24 cellular contexts compared by ENCODE assay signal in genomic region chr1:7592120-7592798, GRCh38.
"Had no signal": no experiment of that assay in that cellular context is flagged by ENCODE, and none has a peak within 500 bp of the region (broad histone marks: within the 10 kb centered on the region; RNA-seq: fewer than 3 reads in every experiment).

No MANE protein-coding gene starts in this region.

- ATAC-seq: activated CD8-positive, alpha-beta memory T cell treated with anti-CD3 and anti-CD28 coated beads, Interleukin-2, amount 10 ng/mL, durations not matched to agents 7 days and 5 days; activated CD8-positive, alpha-beta T cell treated with anti-CD3 and anti-CD28 coated beads, Interleukin-2, amount 10 ng/mL, durations not matched to agents 7 days and 5 days; effector memory CD8-positive, alpha-beta T cell; gastrocnemius medialis; left cardiac atrium had no signal

- H3K36me3 Mint-ChIP-seq: activated CD8-positive, alpha-beta memory T cell treated with anti-CD3 and anti-CD28 coated beads, Interleukin-2, amount 10 ng/mL, durations not matched to agents 7 days and 5 days; activated naive CD8-positive, alpha-beta T cell; mesothelial cell of epicardium; naive B cell; neural progenitor cell; type B pancreatic cell had no signal

- H3K27ac ChIP-seq: brain microvascular endothelial cell, gastrocnemius medialis, neural progenitor cell, prostate gland, testis, vagina had no signal

- H3K4me3 Mint-ChIP-seq: activated CD8-positive, alpha-beta memory T cell treated with anti-CD3 and anti-CD28 coated beads, Interleukin-2, amount 10 ng/mL, durations not matched to agents 7 days and 5 days; activated CD8-positive, alpha-beta T cell treated with anti-CD3 and anti-CD28 coated beads, Interleukin-2, amount 10 ng/mL, durations not matched to agents 7 days and 5 days; activated naive CD8-positive, alpha-beta T cell; effector memory CD8-positive, alpha-beta T cell; mesothelial cell of epicardium; naive B cell; neural progenitor cell; type B pancreatic cell had no signal

- H3K4me3 ChIP-seq: gastrocnemius medialis, neural progenitor cell, prostate gland, testis, vagina had no signal

- DNase-seq: activated CD4-positive, alpha-beta T cell treated with anti-CD3 and anti-CD28 coated beads, Interleukin-2, amount 50 U/mL, for 1 hour; activated CD8-positive, alpha-beta memory T cell treated with anti-CD3 and anti-CD28 coated beads, Interleukin-2, amount 10 ng/mL, durations not matched to agents 7 days and 5 days; activated CD8-positive, alpha-beta T cell treated with anti-CD3 and anti-CD28 coated beads, Interleukin-2, amount 10 ng/mL, durations not matched to agents 7 days and 5 days; activated naive CD4-positive, alpha-beta T cell treated with Interleukin-2 at 50 U/mL for 16 hours; activated T-cell treated with anti-CD3 and anti-CD28 coated beads, Interleukin-2, amount 50 U/mL, for 48 hours; brain microvascular endothelial cell; cortex of kidney; effector memory CD8-positive, alpha-beta T cell; erythroblast; glutamatergic neuron; left cardiac atrium; naive B cell; retina; stimulated activated naive CD4-positive, alpha-beta T cell treated with Interleukin-2 at 50 U/mL for 16 hours; T-helper 2 cell; testis had no signal

- H3K4me2 ChIP-seq: neural progenitor cell had no signal

- H3K4me1 ChIP-seq: gastrocnemius medialis, neural progenitor cell, prostate gland, testis, vagina had no signal

- H3K27me3 Mint-ChIP-seq: activated CD8-positive, alpha-beta memory T cell treated with anti-CD3 and anti-CD28 coated beads, Interleukin-2, amount 10 ng/mL, durations not matched to agents 7 days and 5 days; activated naive CD8-positive, alpha-beta T cell had no signal

- H3K4me1 Mint-ChIP-seq: activated CD8-positive, alpha-beta memory T cell treated with anti-CD3 and anti-CD28 coated beads, Interleukin-2, amount 10 ng/mL, durations not matched to agents 7 days and 5 days; neural progenitor cell had no signal

- H3K9me3 Mint-ChIP-seq: activated T-helper 2 cell treated with anti-CD3 and anti-CD28 coated beads, Interferon-gamma antibody, Interleukin-2, Interleukin-4, amounts not matched to agents 10 μg/mL and 5 μg/mL and 100 μg/mL, durations not matched to agents 14 hours and 24 hours and 36 hours; effector memory CD8-positive, alpha-beta T cell; mesothelial cell of epicardium; neural progenitor cell; type B pancreatic cell had no signal

- H3K9me3 ChIP-seq: gastrocnemius medialis, prostate gland, testis, vagina had no signal

- H2AFZ ChIP-seq: neural progenitor cell had no signal

- H3K36me3 ChIP-seq: brain microvascular endothelial cell, gastrocnemius medialis, neural progenitor cell, prostate gland, vagina had no signal

- H3K9ac ChIP-seq: neural progenitor cell had no signal

- H3K27ac Mint-ChIP-seq: activated CD8-positive, alpha-beta memory T cell treated with anti-CD3 and anti-CD28 coated beads, Interleukin-2, amount 10 ng/mL, durations not matched to agents 7 days and 5 days; activated CD8-positive, alpha-beta T cell treated with anti-CD3 and anti-CD28 coated beads, Interleukin-2, amount 10 ng/mL, durations not matched to agents 7 days and 5 days; activated naive CD8-positive, alpha-beta T cell; activated T-helper 2 cell treated with anti-CD3 and anti-CD28 coated beads, Interferon-gamma antibody, Interleukin-2, Interleukin-4, amounts not matched to agents 10 μg/mL and 5 μg/mL and 100 μg/mL, durations not matched to agents 14 hours and 24 hours and 36 hours; effector memory CD8-positive, alpha-beta T cell; mesothelial cell of epicardium; naive B cell; neural progenitor cell; type B pancreatic cell had no signal

- H3K27me3 ChIP-seq: brain microvascular endothelial cell, gastrocnemius medialis, neural progenitor cell, testis, vagina had no signal
